Comparison of ENCODE assay signal across 8 cellular contexts in genomic region chr1:40032240-40032891, GRCh38. TPM values are rescaled to one million over a fixed set of nuclear protein-coding genes. Genes with fewer than 3 reads are reported as not detected.
DNase-seq lines count a peak whose midpoint lies in the region; ATAC-seq and TF ChIP-seq lines count a peak whose summit lies in the region.

No MANE protein-coding gene starts in this region.

- H3K4me2 ChIP-seq in IMR-90 (ENCODE audit: low read depth, low read length), result no peak overlapping the region
- H3K4me2 ChIP-seq in PC-9, result no peak overlapping the region

- H3K4ac ChIP-seq in IMR-90 (ENCODE audit: low read depth, low read length), result no peak overlapping the region

- TF ChIP-seq CTCF in IMR-90 (conservative IDR thresholded peaks at IDR 0.05; ENCODE audit: low read depth, low read length) (peak; percentile 74), PC-9 (conservative IDR thresholded peaks at IDR 0.05) (peak; percentile 73)

- H3K79me1 ChIP-seq in IMR-90 (ENCODE audit: low read depth in 1 of 2, low read length in 2 of 2), result no peaks in the 10 kb centered on the region

- no peak overlapping the region for H3K14ac ChIP-seq in IMR-90 (replicated peaks; ENCODE audit: low read depth, low read length)

- CTCF ChIA-PET in IMR-90 (lab: Yijun Ruan, JAX), result interaction anchor here (0.5 to 3.9 kb wide), 22 partner anchors 8 to 216 kb away, joined by 3 to 37 read pairs (median 3); no protein-coding TSS in a partner anchor
- CTCF ChIA-PET in PC-9 (lab: Charles Lee), result interaction anchor here (0.6 to 4.0 kb wide), 11 partner anchors 17 to 215 kb away, joined by 3 to 33 read pairs (median 5); no protein-coding TSS in a partner anchor
- CTCF ChIA-PET in activated naive CD4-positive, alpha-beta T cell treated with anti-CD3 and anti-CD28 coated beads, Interleukin-2, amount 10 ng/mL, durations not matched to agents 7 days and 5 days (lab: Charles Lee), result interaction anchor here (0.6 to 7.1 kb wide), 22 partner anchors 8 to 306 kb away, joined by 3 to 90 read pairs (median 4); partner anchors contain the start of gene CAP1

- H3K9me3 ChIP-seq in IMR-90 (ENCODE audit: control insufficient read depth, insufficient read depth, low read length) (no peaks in the 10 kb centered on the region), PC-9 (ENCODE audit: insufficient read depth, low read depth) (no peaks in the 10 kb centered on the region)

- no peaks in the 10 kb centered on the region for H3K9me3 Mint-ChIP-seq in activated naive CD4-positive, alpha-beta T cell treated with anti-CD3 and anti-CD28 coated beads, Interleukin-2, amount 10 ng/mL, durations not matched to agents 7 days and 5 days

- no peaks in the 10 kb centered on the region for H3K36me3 Mint-ChIP-seq in activated naive CD4-positive, alpha-beta T cell treated with anti-CD3 and anti-CD28 coated beads, Interleukin-2, amount 10 ng/mL, durations not matched to agents 7 days and 5 days

- H3K9me1 ChIP-seq in IMR-90 (ENCODE audit: insufficient read depth, low read length), result no peaks in the 10 kb centered on the region

- WGBS in IMR-90 (ENCODE audit: extremely low coverage in 2 of 2, insufficient read length in 1 of 2), 2 experiments, result no CpG with 5 or more reads among the region's 4 CpGs

- H3K4me1 ChIP-seq in IMR-90 (ENCODE audit: control insufficient read depth, insufficient read depth, low read length), result peaks cover 5% of the 10 kb centered on the region
- peaks cover 17% of the 10 kb centered on the region for H3K4me1 ChIP-seq in PC-9 (replicated peaks; ENCODE audit: insufficient read depth)

- peak; percentile 80 for ATAC-seq in IMR-90 (ENCODE audit: low read depth)
- ATAC-seq in HG03196 (IDR thresholded peaks at IDR 0.05; ENCODE audit: unreplicated experiment), result no peak

- H2AK5ac ChIP-seq in IMR-90 (ENCODE audit: low read depth, low read length), result no peak overlapping the region

- peaks cover 18% of the 10 kb centered on the region; the same call in 1 of the 2 replicates for H3F3A ChIP-seq in PC-9 (ENCODE audit: insufficient read depth, low read depth)

- POLR2A ChIA-PET in IMR-90 (lab: Charles Lee; ENCODE audit: unreplicated experiment) (no interaction called here), PC-9 (lab: Charles Lee; ENCODE audit: unreplicated experiment) (interaction anchor here (0.5 to 0.6 kb wide), 2 partner anchors 8 to 62 kb away, joined by 3 read pairs; partner anchors contain the start of gene CAP1)

- no peak overlapping the region for H3K18ac ChIP-seq in IMR-90 (ENCODE audit: low read depth, low read length)

- H4K8ac ChIP-seq in IMR-90 (ENCODE audit: low read depth in 2 of 2, low read length in 2 of 2), result no peak overlapping the region

- dilution Hi-C loops in IMR-90 (cut with HindIII; ENCODE audit: low sequenced_read_pairs, unreplicated experiment), result no loop called here

- H3K4me3 ChIP-seq in IMR-90 (ENCODE audit: insufficient read depth, low read depth, low read length) (no peak overlapping the region), PC-9 (no peak overlapping the region)

- no TSS peak for BruUV-seq in IMR-90 (replicated peaks; lab: Mats Ljungman, UMichigan)
- BruUV-seq in PC-9 (replicated peaks; lab: Mats Ljungman, UMichigan), result no TSS peak

- no peak overlapping the region for H3K9ac ChIP-seq in IMR-90 (ENCODE audit: low read depth, low read length)

- H3K4me3 Mint-ChIP-seq in activated naive CD4-positive, alpha-beta T cell treated with anti-CD3 and anti-CD28 coated beads, Interleukin-2, amount 10 ng/mL, durations not matched to agents 7 days and 5 days, result no peak overlapping the region

- no peak overlapping the region for H4K91ac ChIP-seq in IMR-90 (ENCODE audit: insufficient read depth, low read depth, low read length)

- H2BK15ac ChIP-seq in IMR-90 (ENCODE audit: low read depth, low read length), result no peak overlapping the region

- peak; percentile 70 for TF ChIP-seq RAD21 in IMR-90 (IDR thresholded peaks at IDR 0.05; ENCODE audit: low read length)

- peak overlapping the region; percentile 20 for H3K27ac Mint-ChIP-seq in activated naive CD4-positive, alpha-beta T cell treated with anti-CD3 and anti-CD28 coated beads, Interleukin-2, amount 10 ng/mL, durations not matched to agents 7 days and 5 days

- H3K36me3 ChIP-seq in IMR-90 (ENCODE audit: control insufficient read depth, insufficient read depth, low read length) (no peaks in the 10 kb centered on the region), PC-9 (ENCODE audit: low read depth) (no peaks in the 10 kb centered on the region)

- DNase-seq in DMS53 (lab: John Stamatoyannopoulos, UW) (peak; percentile 75), IMR-90 (peak; percentile 76), PC-9 (peak in 1 of 2 experiments; percentile 55), glomerular visceral epithelial cell (ENCODE audit: extremely low spot score) (peak; percentile 58), retina (peak; percentile 28), HuH-7.5 (ENCODE audit: low spot score) (no peak)
- peak; percentile 69 for DNase-seq in activated naive CD4-positive, alpha-beta T cell treated with anti-CD3 and anti-CD28 coated beads, Interleukin-2, amount 10 ng/mL, durations not matched to agents 7 days and 5 days

- H3K79me2 ChIP-seq in PC-9 (ENCODE audit: low read depth), result no peaks in the 10 kb centered on the region

- H4K5ac ChIP-seq in IMR-90 (ENCODE audit: low read depth, low read length), result no peak overlapping the region

- TF ChIP-seq POLR2A in IMR-90 (IDR thresholded peaks at IDR 0.05; ENCODE audit: low read depth, low read length), result no peak

- H3K27me3 ChIP-seq in IMR-90 (ENCODE audit: control insufficient read depth, insufficient read depth, low read length), result no peaks in the 10 kb centered on the region
- H3K27me3 ChIP-seq in PC-9 (ENCODE audit: insufficient read depth, low read depth), result no peaks in the 10 kb centered on the region

- no peak overlapping the region for H2BK20ac ChIP-seq in IMR-90 (ENCODE audit: low read depth, low read length)

- H3K9me2 ChIP-seq in PC-9 (ENCODE audit: insufficient read depth), result no peaks in the 10 kb centered on the region

- H4K20me1 ChIP-seq in IMR-90 (ENCODE audit: insufficient read depth, low read length), result no peaks in the 10 kb centered on the region
- no peaks in the 10 kb centered on the region for H4K20me1 ChIP-seq in PC-9 (ENCODE audit: insufficient read depth)

- no peak overlapping the region for H3K23ac ChIP-seq in IMR-90 (ENCODE audit: low read depth, low read length)

- H3K4me1 Mint-ChIP-seq in activated naive CD4-positive, alpha-beta T cell treated with anti-CD3 and anti-CD28 coated beads, Interleukin-2, amount 10 ng/mL, durations not matched to agents 7 days and 5 days, result peaks cover 54% of the 10 kb centered on the region

- H2AFZ ChIP-seq in IMR-90 (replicated peaks; ENCODE audit: low read length, poor library complexity) (no peak overlapping the region), PC-9 (no peak overlapping the region)

- in situ Hi-C loops in IMR-90 (cut with MboI; ENCODE audit: low sequenced_read_pairs), result loop anchor here (5.0 to 10.0 kb wide), 2 partner anchors 50 to 218 kb away; no protein-coding TSS in a partner anchor

- intact Hi-C loops in IMR-90 (cut with micrococcal nuclease), result loop anchor here (1.0 to 2.0 kb wide), 4 partner anchors 50 to 216 kb away; no protein-coding TSS in a partner anchor
- intact Hi-C loops in PC-9 (cut with micrococcal nuclease; ENCODE audit: unreplicated experiment), result loop anchor here (1.0 to 10.0 kb wide), 4 partner anchors 113 to 428 kb away; partner anchors contain the start of gene MYCL

- no peaks in the 10 kb centered on the region for H3K27me3 Mint-ChIP-seq in activated naive CD4-positive, alpha-beta T cell treated with anti-CD3 and anti-CD28 coated beads, Interleukin-2, amount 10 ng/mL, durations not matched to agents 7 days and 5 days

- H2AK9ac ChIP-seq in IMR-90 (replicated peaks; ENCODE audit: low read depth, low read length, poor library complexity), result no peak overlapping the region

- H3K27ac ChIP-seq in IMR-90 (ENCODE audit: insufficient read depth, low read length) (no peak overlapping the region), PC-9 (no peak overlapping the region)

- H3K56ac ChIP-seq in IMR-90 (ENCODE audit: extremely low read depth, insufficient read depth, low read length), result no peak overlapping the region

- H2BK120ac ChIP-seq in IMR-90 (ENCODE audit: low read depth, low read length), result no peak overlapping the region

- H2BK5ac ChIP-seq in IMR-90 (ENCODE audit: low read depth, low read length, poor library complexity, severe bottlenecking), result no peak overlapping the region

TF ChIP-seq in IMR-90, 13 proteins besides CTCF, POLR2A, EP300 and RAD21:
- TF ChIP-seq RFX5 (IDR thresholded peaks at IDR 0.05; ENCODE audit: low read depth, low read length) (no peak), MXI1 (IDR thresholded peaks at IDR 0.05; ENCODE audit: borderline replicate concordance, low read depth, low read length) (no peak), CEBPB (IDR thresholded peaks at IDR 0.05; ENCODE audit: low read depth, low read length) (no peak), USF2 (IDR thresholded peaks at IDR 0.05; ENCODE audit: low read depth, low read length) (no peak), NFE2L2 (IDR thresholded peaks at IDR 0.05; ENCODE audit: low read depth, low read length) (no peak), BHLHE40 (IDR thresholded peaks at IDR 0.05; ENCODE audit: low read depth, low read length) (no peak), SMC3 (IDR thresholded peaks at IDR 0.05; ENCODE audit: low read depth, low read length) (peak; percentile 66)

RNA-seq across cellular contexts. Expression of gene CAP1, which starts 8.2 kb away (rescaled TPM):
- 756 and 792 TPM in 2 replicates for total RNA-seq in IMR-90 (2012; rRNA removed)
- 405 and 434 TPM in 2 replicates for polyA plus RNA-seq in IMR-90 (2012; rRNA removed)
- 135 and 138 TPM in 2 replicates for polyA plus RNA-seq in IMR-90 (2012; cell fraction: cytosol; rRNA removed)
- 70.1 and 267 TPM in 2 replicates for polyA plus RNA-seq in IMR-90 (2012; cell fraction: nucleus; rRNA removed; ENCODE audit: low replicate concordance)
- 322 and 354 TPM in 2 replicates for total RNA-seq in PC-9 (2021)
